22 cellular contexts compared by ENCODE assay signal in genomic region chr20:5033566-5033965, GRCh38. TPM values are rescaled to one million over a fixed set of nuclear protein-coding genes. Genes with fewer than 3 reads are reported as not detected.
DNase-seq lines count a peak whose midpoint lies in the region; ATAC-seq, FAIRE-seq and TF ChIP-seq lines count a peak whose summit lies in the region.
"Had no signal": no experiment of that assay in that cellular context is flagged by ENCODE, and none has a peak within 500 bp of the region (broad histone marks: within the 10 kb centered on the region; RNA-seq: fewer than 3 reads in every experiment).

No MANE protein-coding gene starts in this region.

- POLR2A ChIA-PET in HepG2 (lab: Yijun Ruan, JAX) = no interaction called here

- no peak for TF ChIP-seq CTCF in HepG2 (CRISPR knock-in tag; IDR thresholded peaks at IDR 0.05)
- TF ChIP-seq CTCF in right lobe of liver (IDR thresholded peaks at IDR 0.05) = no peak

- H3K9ac ChIP-seq in HepG2 (ENCODE audit: insufficient read depth, low read depth, low read length) = no peak overlapping the region

- no peaks in the 10 kb centered on the region for H4K20me1 ChIP-seq in HepG2 (ENCODE audit: insufficient read depth, low read length)

- TF ChIP-seq RAD21 in HepG2 (CRISPR knock-in tag; IDR thresholded peaks at IDR 0.05) = no peak

- peaks cover 3% of the 10 kb centered on the region for H3K4me1 Mint-ChIP-seq in activated CD4-positive, alpha-beta T cell treated with anti-CD3 and anti-CD28 coated beads, Interleukin-2, amount 10 ng/mL, durations not matched to agents 24 days and 14 days

- BruUV-seq in HepG2 (replicated peaks; lab: Mats Ljungman, UMichigan) = no TSS peak

- H3K4me1 ChIP-seq in HepG2 (ENCODE audit: insufficient read depth, low read length) (peaks cover 60% of the 10 kb centered on the region), right lobe of liver (no peaks in the 10 kb centered on the region)
- H3K4me1 ChIP-seq: Peyer's patch, uterus had no signal

- no peaks in the 10 kb centered on the region for H3K27me3 ChIP-seq in HepG2 (ENCODE audit: control insufficient read depth in 1 of 2, insufficient read depth in 2 of 2, low read length in 2 of 2)
- no peaks in the 10 kb centered on the region for H3K27me3 ChIP-seq in right lobe of liver
- H3K27me3 ChIP-seq: Peyer's patch, spleen, uterus had no signal

- TF ChIP-seq POLR2A in HepG2 (IDR thresholded peaks at IDR 0.05; ENCODE audit: insufficient read depth in 1 of 2, low read depth in 2 of 2, low read length in 2 of 2) = no peak
- no peak for TF ChIP-seq POLR2A in right lobe of liver (IDR thresholded peaks at IDR 0.05)

- 42% methylated on average over 2 of the region's 2 CpGs for WGBS in HepG2 (ENCODE audit: low lambda C conversion rate)
- 67% methylated on average over 1 of the region's 2 CpGs for WGBS in right lobe of liver (ENCODE audit: insufficient coverage, low coverage, low lambda C conversion rate, missing lambda C conversion rate)

- intact Hi-C loops in HepG2 (cut with micrococcal nuclease; ENCODE audit: unreplicated experiment) = no loop called here
- intact Hi-C loops in right lobe of liver (cut with DNase I) = no loop called here
- intact Hi-C loops in activated CD4-positive, alpha-beta T cell treated with anti-CD3 and anti-CD28 coated beads, Interleukin-2, amount 10 ng/mL, durations not matched to agents 24 days and 14 days (cut with micrococcal nuclease) = no loop called here

- 0 out of 3 replicates have a peak, but pooled peaks have one; percentile 7 for ATAC-seq in HepG2
- no peak for ATAC-seq in right lobe of liver
- ATAC-seq: activated CD4-positive, CD25-positive, alpha-beta regulatory T cell treated with anti-CD3 and anti-CD28 coated beads, Interleukin-2, amount 50 U/mL, for 24 hours; esophagus mucosa; natural killer cell treated with Interleukin-12 subunit alpha and Interleukin-12 subunit beta and Interleukin-15 and Interleukin-18, amount 100 ng/mL, for 72 hours had no signal

- H3K9me3 Mint-ChIP-seq in activated CD4-positive, alpha-beta T cell treated with anti-CD3 and anti-CD28 coated beads, Interleukin-2, amount 10 ng/mL, durations not matched to agents 24 days and 14 days = no peaks in the 10 kb centered on the region
- H3K9me3 Mint-ChIP-seq: activated naive CD8-positive, alpha-beta T cell treated with anti-CD3 and anti-CD28 coated beads, Interleukin-2, amount 10 ng/mL, durations not matched to agents 7 days and 5 days; activated T-helper 1 cell treated with anti-CD3 and anti-CD28 coated beads, Interleukin-12 subunit alpha, Interleukin-12 subunit beta, Interleukin-2, Interleukin-4 antibody, amounts not matched to agents 30 ng/mL and 10 ng/mL and 1 ng/mL, durations not matched to agents 14 hours and 24 hours and 36 hours; CD14-positive monocyte; natural killer cell treated with Interleukin-12 subunit alpha and Interleukin-12 subunit beta and Interleukin-15 and Interleukin-18, amount 100 ng/mL, for 72 hours had no signal

- H3K4me3 ChIP-seq in HepG2 (replicated peaks in 1 of 3; ENCODE audit: insufficient read depth in 1 of 3, low read depth in 2 of 3, low read length in 3 of 3) (no peak overlapping the region), right lobe of liver (no peak overlapping the region)
- H3K4me3 ChIP-seq: Peyer's patch, spleen, uterus had no signal

- in situ Hi-C loops in HepG2 (cut with HindIII; ENCODE audit: extremely low pct_ligation_motif_present, low pct_unique_long_range_greater_than_20kb) = no loop called here

- DNase-seq in HepG2 (ENCODE audit: low spot score) = peak; percentile 52
- DNase-seq in right lobe of liver = no peak
- DNase-seq in astrocyte of the hippocampus (ENCODE audit: low read depth, low spot score) = peak; percentile 73
- DNase-seq in iris pigment epithelial cell (ENCODE audit: low read depth) = peak; percentile 45
- peak; percentile 32 for DNase-seq in urothelium cell line (ENCODE audit: low spot score)
- DNase-seq in activated effector memory CD4-positive, alpha-beta T cell treated with anti-CD3 and anti-CD28 coated beads, Interleukin-2, amount 50 U/mL, for 16 hours = no peak
- DNase-seq in NCI-H526 (lab: John Stamatoyannopoulos, UW) = no peak
- no peak for DNase-seq in activated CD4-positive, alpha-beta T cell treated with anti-CD3 and anti-CD28 coated beads, Interleukin-2, amount 10 ng/mL, durations not matched to agents 24 days and 14 days
- DNase-seq: 8988T; activated naive CD8-positive, alpha-beta T cell treated with anti-CD3 and anti-CD28 coated beads, Interleukin-2, amount 10 ng/mL, durations not matched to agents 7 days and 5 days; H9; Peyer's patch; spleen; T1000; uterus had no signal

- H3K27me3 Mint-ChIP-seq in activated CD4-positive, alpha-beta T cell treated with anti-CD3 and anti-CD28 coated beads, Interleukin-2, amount 10 ng/mL, durations not matched to agents 24 days and 14 days = peaks cover 7% of the 10 kb centered on the region
- H3K27me3 Mint-ChIP-seq: natural killer cell treated with Interleukin-12 subunit alpha and Interleukin-12 subunit beta and Interleukin-15 and Interleukin-18, amount 100 ng/mL, for 72 hours; progenitor cell of endocrine pancreas had no signal

- H3K27ac Mint-ChIP-seq in activated CD4-positive, alpha-beta T cell treated with anti-CD3 and anti-CD28 coated beads, Interleukin-2, amount 10 ng/mL, durations not matched to agents 24 days and 14 days = no peak overlapping the region
- H3K27ac Mint-ChIP-seq: activated naive CD8-positive, alpha-beta T cell treated with anti-CD3 and anti-CD28 coated beads, Interleukin-2, amount 10 ng/mL, durations not matched to agents 7 days and 5 days; activated T-helper 1 cell treated with anti-CD3 and anti-CD28 coated beads, Interleukin-12 subunit alpha, Interleukin-12 subunit beta, Interleukin-2, Interleukin-4 antibody, amounts not matched to agents 30 ng/mL and 10 ng/mL and 1 ng/mL, durations not matched to agents 14 hours and 24 hours and 36 hours; CD14-positive monocyte; natural killer cell treated with Interleukin-12 subunit alpha and Interleukin-12 subunit beta and Interleukin-15 and Interleukin-18, amount 100 ng/mL, for 72 hours; progenitor cell of endocrine pancreas had no signal

- no peak overlapping the region for H3K4me2 ChIP-seq in HepG2 (ENCODE audit: low read depth, low read length)

- H3K27ac ChIP-seq in HepG2 (ENCODE audit: extremely low read length, insufficient read depth, low read length) (peak overlapping the region; percentile 3), right lobe of liver (no peak overlapping the region)
- H3K27ac ChIP-seq: Peyer's patch, spleen, uterus had no signal

- H3K4me3 Mint-ChIP-seq in activated CD4-positive, alpha-beta T cell treated with anti-CD3 and anti-CD28 coated beads, Interleukin-2, amount 10 ng/mL, durations not matched to agents 24 days and 14 days = no peak overlapping the region
- H3K4me3 Mint-ChIP-seq: activated naive CD8-positive, alpha-beta T cell treated with anti-CD3 and anti-CD28 coated beads, Interleukin-2, amount 10 ng/mL, durations not matched to agents 7 days and 5 days; activated T-helper 1 cell treated with anti-CD3 and anti-CD28 coated beads, Interleukin-12 subunit alpha, Interleukin-12 subunit beta, Interleukin-2, Interleukin-4 antibody, amounts not matched to agents 30 ng/mL and 10 ng/mL and 1 ng/mL, durations not matched to agents 14 hours and 24 hours and 36 hours; CD14-positive monocyte; H9; natural killer cell treated with Interleukin-12 subunit alpha and Interleukin-12 subunit beta and Interleukin-15 and Interleukin-18, amount 100 ng/mL, for 72 hours had no signal

- H3K36me3 ChIP-seq in HepG2 (replicated peaks in 1 of 2; ENCODE audit: control insufficient read depth in 1 of 2, insufficient read depth in 2 of 2, low read length in 2 of 2) (no peaks in the 10 kb centered on the region), right lobe of liver (no peaks in the 10 kb centered on the region)
- H3K36me3 ChIP-seq: Peyer's patch, spleen, uterus had no signal

- FAIRE-seq in HepG2 (lab: Jason Lieb, UNC) = no peak
- no peak for FAIRE-seq in urothelium cell line (lab: Jason Lieb, UNC)
- FAIRE-seq: GM12892 had no signal

- no peaks in the 10 kb centered on the region for H3K36me3 Mint-ChIP-seq in activated CD4-positive, alpha-beta T cell treated with anti-CD3 and anti-CD28 coated beads, Interleukin-2, amount 10 ng/mL, durations not matched to agents 24 days and 14 days (ENCODE audit: low read depth)
- H3K36me3 Mint-ChIP-seq: activated naive CD8-positive, alpha-beta T cell treated with anti-CD3 and anti-CD28 coated beads, Interleukin-2, amount 10 ng/mL, durations not matched to agents 7 days and 5 days; CD14-positive monocyte; natural killer cell treated with Interleukin-12 subunit alpha and Interleukin-12 subunit beta and Interleukin-15 and Interleukin-18, amount 100 ng/mL, for 72 hours had no signal

- CTCF ChIA-PET in HepG2 (lab: Yijun Ruan, JAX; ENCODE audit: low intra/inter-chr PET ratio, low total read pairs) = no interaction called here

- no peak for TF ChIP-seq EP300 in HepG2 (IDR thresholded peaks at IDR 0.05; ENCODE audit: low read depth in 2 of 2, low read length in 2 of 2)
- no peak for TF ChIP-seq EP300 in HepG2 (CRISPR knock-in tag; IDR thresholded peaks at IDR 0.05; ENCODE audit: borderline replicate concordance)

- no peaks in the 10 kb centered on the region for H3K79me2 ChIP-seq in HepG2 (ENCODE audit: insufficient read depth, low read length)

- H3K9me3 ChIP-seq in HepG2 (ENCODE audit: low read length) (no peaks in the 10 kb centered on the region), right lobe of liver (no peaks in the 10 kb centered on the region)
- H3K9me3 ChIP-seq: Peyer's patch, spleen, uterus had no signal

- H2AFZ ChIP-seq in HepG2 (ENCODE audit: low read length) = peak overlapping the region; percentile 31

RNA-seq across cellular contexts. Expression of gene SLC23A2, which starts 32.3 kb away (rescaled TPM):
- total RNA-seq in HepG2 (2016; rRNA removed; fragmentation: Illumina TruSeq; extraction: Trizol) (26.2 and 42.2 TPM in 2 replicates), right lobe of liver (10 to 100 TPM; 23.4 to 41.1 (median 30.5) TPM)
- 4.3 and 5.6 TPM in 2 replicates for total RNA-seq in HepG2 (2016; cell fraction: cytosol; rRNA removed; fragmentation: Illumina TruSeq; extraction: Trizol; ENCODE audit: low read depth)
- 21.6 and 43.4 TPM in 2 replicates for total RNA-seq in HepG2 (2016; cell fraction: insoluble cytoplasmic fraction; rRNA removed; fragmentation: Illumina TruSeq; extraction: Trizol)
- total RNA-seq in HepG2 (2016; cell fraction: membrane; rRNA removed; fragmentation: Illumina TruSeq; extraction: Trizol) = 13.7 and 14.0 TPM in 2 replicates
- total RNA-seq in HepG2 (2016; cell fraction: nucleus; rRNA removed; fragmentation: Illumina TruSeq; extraction: Trizol) = 55.7 and 64.6 TPM in 2 replicates
- polyA plus RNA-seq in HepG2 (2011; rRNA removed) = 51.2 and 62.5 TPM in 2 replicates
- 45.9 and 54.4 TPM in 2 replicates for polyA plus RNA-seq in HepG2 (2011; cell fraction: cytosol; rRNA removed)
- polyA plus RNA-seq in HepG2 (2011; cell fraction: nucleus; rRNA removed) = 89.0 and 99.9 TPM in 2 replicates
- 49.8 and 58.0 TPM in 2 replicates for polyA plus RNA-seq in HepG2 (2012)
- polyA plus RNA-seq in HepG2 (2016; cell fraction: cytosol; fragmentation: Illumina TruSeq; extraction: Trizol; ENCODE audit: low read depth) = 1.7 TPM in 2 replicates
- polyA plus RNA-seq in HepG2 (2016; cell fraction: insoluble cytoplasmic fraction; fragmentation: Illumina TruSeq; extraction: Trizol; ENCODE audit: low read depth) = 15.4 and 17.3 TPM in 2 replicates
- 4.1 and 4.6 TPM in 2 replicates for polyA plus RNA-seq in HepG2 (2016; cell fraction: membrane; fragmentation: Illumina TruSeq; extraction: Trizol; ENCODE audit: low read depth)
- polyA plus RNA-seq in HepG2 (2016; cell fraction: nucleus; fragmentation: Illumina TruSeq; extraction: Trizol; ENCODE audit: insufficient read depth, low read depth) = 65.1 and 71.7 TPM in 2 replicates
- 17.1 and 162 TPM in 2 replicates for polyA minus RNA-seq in HepG2 (2011; rRNA and poly(A)+ RNA removed; ENCODE audit: low replicate concordance)
- 41.3 and 62.3 TPM in 2 replicates for polyA minus RNA-seq in HepG2 (2011; cell fraction: cytosol; rRNA and poly(A)+ RNA removed)
- polyA minus RNA-seq in HepG2 (2011; cell fraction: nucleus; rRNA and poly(A)+ RNA removed) = 80.1 and 108 TPM in 2 replicates
- 26.9 and 27.6 TPM in 2 replicates for total RNA-seq in activated CD4-positive, alpha-beta T cell treated with anti-CD3 and anti-CD28 coated beads, Interleukin-2, amount 10 ng/mL, durations not matched to agents 24 days and 14 days

Comparison
In these comparisons a context has a peak if more than half of its experiments do, and no peak if none do; other contexts are left out.
1. DNase-seq: peak in HepG2 (single experiment), astrocyte of the hippocampus (single experiment), iris pigment epithelial cell (single experiment) and urothelium cell line (single experiment); none in right lobe of liver (0 of 3), activated effector memory CD4-positive, alpha-beta T cell treated with anti-CD3 and anti-CD28 coated beads, Interleukin-2, amount 50 U/mL, for 16 hours (single experiment), NCI-H526 (0 of 2) and activated CD4-positive, alpha-beta T cell treated with anti-CD3 and anti-CD28 coated beads, Interleukin-2, amount 10 ng/mL, durations not matched to agents 24 days and 14 days (single experiment).